ENCODE assay signal across 16 cellular contexts in genomic region chr20:19288061-19288460, GRCh38.
"Had no signal": no experiment of that assay in that cellular context is flagged by ENCODE, and none has a peak within 500 bp of the region (broad histone marks: within the 10 kb centered on the region; RNA-seq: fewer than 3 reads in every experiment).

No MANE protein-coding gene starts in this region.

- H3K27ac Mint-ChIP-seq: activated CD4-positive, alpha-beta T cell treated with anti-CD3 and anti-CD28 coated beads, Interleukin-2, amount 10 ng/mL, durations not matched to agents 7 days and 5 days; activated naive CD4-positive, alpha-beta T cell treated with anti-CD3 and anti-CD28 coated beads, Interleukin-2, amount 50 U/mL, for 72 hours; activated T-cell treated with anti-CD3 and anti-CD28 coated beads, Interleukin-2, amount 50 U/mL, for 72 hours; memory B cell had no signal

- H3K36me3 Mint-ChIP-seq: activated naive CD4-positive, alpha-beta T cell treated with anti-CD3 and anti-CD28 coated beads, Interleukin-2, amount 50 U/mL, for 72 hours; memory B cell had no signal

- ATAC-seq: activated naive CD4-positive, alpha-beta T cell treated with anti-CD3 and anti-CD28 coated beads, Interleukin-2, amount 50 U/mL, for 72 hours; activated T-cell treated with anti-CD3 and anti-CD28 coated beads, Interleukin-2, amount 50 U/mL, for 72 hours; right lobe of liver had no signal

- H3K4me1 Mint-ChIP-seq: activated CD4-positive, alpha-beta T cell treated with anti-CD3 and anti-CD28 coated beads, Interleukin-2, amount 10 ng/mL, durations not matched to agents 7 days and 5 days; memory B cell; neural crest cell had no signal

- H3K27ac ChIP-seq: epithelial cell of prostate, hepatocyte, left ventricle myocardium inferior, right lobe of liver, thoracic aorta had no signal

- H3K4me3 Mint-ChIP-seq: activated CD4-positive, alpha-beta T cell treated with anti-CD3 and anti-CD28 coated beads, Interleukin-2, amount 10 ng/mL, durations not matched to agents 7 days and 5 days; activated T-cell treated with anti-CD3 and anti-CD28 coated beads, Interleukin-2, amount 50 U/mL, for 72 hours; memory B cell; neural crest cell had no signal

- H3K4me3 ChIP-seq: hepatocyte, left ventricle myocardium inferior, prostate gland, right lobe of liver, thoracic aorta had no signal

- H3K27me3 Mint-ChIP-seq: activated CD4-positive, alpha-beta T cell treated with anti-CD3 and anti-CD28 coated beads, Interleukin-2, amount 10 ng/mL, durations not matched to agents 7 days and 5 days; memory B cell had no signal

- H3K27me3 ChIP-seq: hepatocyte, right lobe of liver had no signal

- H3K4me1 ChIP-seq: prostate gland, right lobe of liver had no signal

- DNase-seq: activated CD4-positive, alpha-beta T cell treated with anti-CD3 and anti-CD28 coated beads, Interleukin-2, amount 10 ng/mL, durations not matched to agents 7 days and 5 days; activated CD8-positive, alpha-beta memory T cell treated with anti-CD3 and anti-CD28 coated beads, Interleukin-2, amount 50 U/mL, for 48 hours; activated gamma-delta T cell; activated T-cell treated with anti-CD3 and anti-CD28 coated beads, Interleukin-2, amount 50 U/mL, for 72 hours; aorta; kidney; left ventricle myocardium inferior; right lobe of liver; stimulated activated CD4-positive, alpha-beta T cell treated with anti-CD3 and anti-CD28 coated beads, Interleukin-1b, Interleukin-23, amount 100 ng/mL, for 48 hours had no signal

- H3K9me3 ChIP-seq: left ventricle myocardium inferior, prostate gland, right lobe of liver, thoracic aorta had no signal

- H3K9me3 Mint-ChIP-seq: activated CD4-positive, alpha-beta T cell treated with anti-CD3 and anti-CD28 coated beads, Interleukin-2, amount 10 ng/mL, durations not matched to agents 7 days and 5 days; activated naive CD4-positive, alpha-beta T cell treated with anti-CD3 and anti-CD28 coated beads, Interleukin-2, amount 50 U/mL, for 72 hours; activated T-cell treated with anti-CD3 and anti-CD28 coated beads, Interleukin-2, amount 50 U/mL, for 72 hours; memory B cell; neural crest cell had no signal

- H3K36me3 ChIP-seq: left ventricle myocardium inferior, prostate gland, right lobe of liver, thoracic aorta had no signal
